In genomic region chr17:18318771-18319450, GRCh38 we compare ENCODE assay signal across 8 cellular contexts. TPM values are rescaled to one million over a fixed set of nuclear protein-coding genes. Genes with fewer than 3 reads are reported as not detected.
DNase-seq lines count a peak whose midpoint lies in the region; ATAC-seq and TF ChIP-seq lines count a peak whose summit lies in the region.
"Had no signal": no experiment of that assay in that cellular context is flagged by ENCODE, and none has a peak within 500 bp of the region (broad histone marks: within the 10 kb centered on the region; RNA-seq: fewer than 3 reads in every experiment).

No MANE protein-coding gene starts in this region.

- no peak overlapping the region for H2BK120ac ChIP-seq in H9 (ENCODE audit: low read depth, low read length, poor library complexity, severe bottlenecking)

- no peak overlapping the region for H4K5ac ChIP-seq in H9 (ENCODE audit: insufficient read length, low read depth, low read length)

- H3K27me3 ChIP-seq in H9 (ENCODE audit: insufficient read depth, low read length) = no peaks in the 10 kb centered on the region
- H3K27me3 ChIP-seq in uterus = no peaks in the 10 kb centered on the region

- H3K27me3 Mint-ChIP-seq in H9 (ENCODE audit: low read depth) (no peaks in the 10 kb centered on the region), nephron progenitor cell (ENCODE audit: low read depth, poor library complexity) (no peaks in the 10 kb centered on the region)
- no peaks in the 10 kb centered on the region for H3K27me3 Mint-ChIP-seq in activated naive CD8-positive, alpha-beta T cell treated with anti-CD3 and anti-CD28 coated beads, Interleukin-2, amount 50 U/mL, for 24 hours

- H2BK15ac ChIP-seq in H9 (ENCODE audit: low read depth, low read length) = no peak overlapping the region

- peaks cover 11% of the 10 kb centered on the region for H3K23me2 ChIP-seq in H9 (ENCODE audit: insufficient read length, low read depth, low read length, poor library complexity, severe bottlenecking)

- peaks cover 29 to 36% of the 10 kb centered on the region in 2 experiments for H3K4me1 Mint-ChIP-seq in H9
- H3K4me1 Mint-ChIP-seq in activated naive CD8-positive, alpha-beta T cell treated with anti-CD3 and anti-CD28 coated beads, Interleukin-2, amount 50 U/mL, for 24 hours = peaks cover 57% of the 10 kb centered on the region
- peaks cover 54% of the 10 kb centered on the region for H3K4me1 Mint-ChIP-seq in nephron progenitor cell

- no peaks in the 10 kb centered on the region; a peak in 2 of 5 replicates for H3K9me3 Mint-ChIP-seq in H9
- H3K9me3 Mint-ChIP-seq in activated naive CD8-positive, alpha-beta T cell treated with anti-CD3 and anti-CD28 coated beads, Interleukin-2, amount 50 U/mL, for 24 hours = no peaks in the 10 kb centered on the region
- H3K9me3 Mint-ChIP-seq in nephron progenitor cell = no peaks in the 10 kb centered on the region

- no peak overlapping the region for H2AK5ac ChIP-seq in H9 (ENCODE audit: insufficient read length, low read length)

- H3K18ac ChIP-seq in H9 (ENCODE audit: insufficient read length, low read depth, low read length) = no peak overlapping the region

- no peak overlapping the region for H4K8ac ChIP-seq in H9 (replicated peaks; ENCODE audit: insufficient read length, low read depth, low read length)

- DNase-seq in H9 (no peak), nephron progenitor cell (no peak), uterus (no peak), COLO668 (lab: John Stamatoyannopoulos, UW; ENCODE audit: unreplicated experiment) (no peak)
- DNase-seq in activated naive CD8-positive, alpha-beta T cell treated with anti-CD3 and anti-CD28 coated beads, Interleukin-2, amount 50 U/mL, for 24 hours = no peak
- DNase-seq: effector CD8-positive, alpha-beta T cell had no signal

- H2BK5ac ChIP-seq in H9 (ENCODE audit: insufficient read length, low read length) = no peak overlapping the region

- no peak overlapping the region for H3K4ac ChIP-seq in H9 (ENCODE audit: low read depth, low read length)

- H3K27ac ChIP-seq in H9 (ENCODE audit: insufficient read length, low read depth, low read length) (no peak overlapping the region), uterus (no peak overlapping the region)

- intact Hi-C loops in uterus (cut with DNase I; ENCODE audit: low total_unique reads) = no loop called here

- H3K4me3 ChIP-seq in uterus = no peak overlapping the region

- H2BK20ac ChIP-seq in H9 (ENCODE audit: low read depth, low read length, poor library complexity, severe bottlenecking) = no peak overlapping the region

- no peak overlapping the region for H4K91ac ChIP-seq in H9 (ENCODE audit: insufficient read length, low read depth, low read length)

- H3K4me2 ChIP-seq in H9 (ENCODE audit: insufficient read depth, insufficient read length, low read length) = no peak overlapping the region

- H4K20me1 ChIP-seq in H9 (ENCODE audit: control insufficient read depth, insufficient read depth, insufficient read length) = no peaks in the 10 kb centered on the region

- no peak for TF ChIP-seq POLR2A in uterus (IDR thresholded peaks at IDR 0.05)

- H3K23ac ChIP-seq in H9 (ENCODE audit: insufficient read length, low read depth, low read length) = no peak overlapping the region

- H3K4me3 Mint-ChIP-seq in H9 (peak overlapping the region; percentile 24 to 35; a peak in 4 of 5 replicates), nephron progenitor cell (peak overlapping the region; percentile 59)
- H3K4me3 Mint-ChIP-seq in activated naive CD8-positive, alpha-beta T cell treated with anti-CD3 and anti-CD28 coated beads, Interleukin-2, amount 50 U/mL, for 24 hours = peak overlapping the region; percentile 11

- no peaks in the 10 kb centered on the region for H3K36me3 ChIP-seq in uterus

- no peak overlapping the region for H3K9ac ChIP-seq in H9 (ENCODE audit: extremely low read depth, insufficient read length, low read length)

- peak overlapping the region in 1 of 3 experiments; percentile 52; a peak in 1 of 7 replicates for H3K27ac Mint-ChIP-seq in H9
- peak overlapping the region; percentile 41 for H3K27ac Mint-ChIP-seq in activated naive CD8-positive, alpha-beta T cell treated with anti-CD3 and anti-CD28 coated beads, Interleukin-2, amount 50 U/mL, for 24 hours
- no peak overlapping the region for H3K27ac Mint-ChIP-seq in nephron progenitor cell

- H3K36me3 Mint-ChIP-seq in H9 (ENCODE audit: insufficient read depth in 1 of 3, low read depth in 3 of 3) (peaks cover 24 to 43% (median 43%) of the 10 kb centered on the region in 3 experiments; a peak in 6 of 7 replicates), nephron progenitor cell (ENCODE audit: low read depth) (peaks cover 26% of the 10 kb centered on the region)
- peaks cover 23% of the 10 kb centered on the region for H3K36me3 Mint-ChIP-seq in activated naive CD8-positive, alpha-beta T cell treated with anti-CD3 and anti-CD28 coated beads, Interleukin-2, amount 50 U/mL, for 24 hours (ENCODE audit: low read depth)

- H3K14ac ChIP-seq in H9 (ENCODE audit: insufficient read depth, low read length) = no peak overlapping the region

- no peak overlapping the region for H3T11ph ChIP-seq in H9 (ENCODE audit: low read length)

- no peak overlapping the region for H2BK12ac ChIP-seq in H9 (ENCODE audit: insufficient read length, low read depth, low read length)

- no CpG with 5 or more reads among the region's 18 CpGs for WGBS in H9 (ENCODE audit: extremely low coverage, insufficient read length, low lambda C conversion rate)

- H3K4me1 ChIP-seq in H9 (ENCODE audit: insufficient read depth, low read length) = no peaks in the 10 kb centered on the region
- peaks cover 18 to 35% of the 10 kb centered on the region in 2 donors for H3K4me1 ChIP-seq in uterus

- H3K56ac ChIP-seq in H9 (ENCODE audit: insufficient read length, low read depth, low read length) = no peak overlapping the region

- TF ChIP-seq CTCF in H9 (conservative IDR thresholded peaks at IDR 0.05) (no peak), nephron progenitor cell (IDR thresholded peaks at IDR 0.05) (no peak), uterus (IDR thresholded peaks at IDR 0.05) (no peak)

- H3K9me3 ChIP-seq in H9 (ENCODE audit: control insufficient read depth, low read depth, low read length) (no peaks in the 10 kb centered on the region), uterus (no peaks in the 10 kb centered on the region)

- no peak for ATAC-seq in activated naive CD8-positive, alpha-beta T cell treated with anti-CD3 and anti-CD28 coated beads, Interleukin-2, amount 50 U/mL, for 24 hours
- ATAC-seq in GM21825 (IDR thresholded peaks at IDR 0.05; ENCODE audit: unreplicated experiment) = no peak

- H3K79me1 ChIP-seq in H9 (ENCODE audit: insufficient read depth, low read depth, low read length, poor library complexity, severe bottlenecking) = peaks cover 25% of the 10 kb centered on the region

- peaks cover 23% of the 10 kb centered on the region; the same call in 1 of the 2 replicates for H3K79me2 ChIP-seq in H9 (ENCODE audit: insufficient read depth, low read length)

- no peak overlapping the region for H2AFZ ChIP-seq in H9 (ENCODE audit: low read length)

RNA-seq across cellular contexts. Expression of gene SMCR8, which starts 3.8 kb away (rescaled TPM):
- total RNA-seq in H9 (2021) (22.3 and 22.4 TPM in 2 replicates), uterus (10 to 100 TPM in 2 of 4 donors, 1 to 10 TPM in 2; 3.6 to 16.2 (median 10.1) TPM)

RNA-seq across cellular contexts. Expression of gene TOP3A, which starts 4.1 kb away (rescaled TPM):
- total RNA-seq in H9 (2021) = 63.3 and 68.7 TPM in 2 replicates
- total RNA-seq in uterus = 10 to 100 TPM; 28.9 to 89.7 (median 63.4) TPM

RNA-seq across cellular contexts. Expression of gene SHMT1, which starts 44.4 kb away (rescaled TPM):
- total RNA-seq in H9 (2021) (41.8 and 42.8 TPM in 2 replicates), uterus (10 to 100 TPM; 10.9 to 35.9 (median 31.5) TPM)

RNA-seq across cellular contexts. Expression of gene MIEF2, which starts 58.4 kb away (rescaled TPM):
- total RNA-seq in H9 (2021) = 10.2 and 10.3 TPM in 2 replicates
- total RNA-seq in uterus = 10 to 100 TPM; 12.8 to 34.5 (median 18.1) TPM

RNA-seq across cellular contexts. Expression of gene EVPLL, which starts 58.7 kb away (rescaled TPM):
- 0.61 TPM in 1 of 2 replicates, not detected in the other for total RNA-seq in H9 (2021)
- not detected for total RNA-seq in uterus
- total RNA-seq: Daoy had no signal
